ENCODE assay signal across 1 cellular context in genomic region chr1:10474613-10475507, GRCh38.
TF ChIP-seq lines count a peak whose summit lies in the region.

Gene PEX14 (plus strand): TSS chr1:10474950. CDS start chr1:10474967, 17 bp downstream.

TF ChIP-seq in K562, 482 proteins besides CTCF, POLR2A, EP300 and RAD21 (continued from another document):
- TF ChIP-seq NR2C1 (IDR thresholded peaks at IDR 0.05) (peak; percentile 79), NR2C1 (tag; IDR thresholded peaks at IDR 0.05) (peak; percentile 89), ELF4 (CRISPR knock-in tag; IDR thresholded peaks at IDR 0.05) (0 out of 2 replicates have a peak, but pooled peaks have one; percentile 57), KDM5B (IDR thresholded peaks at IDR 0.05; ENCODE audit: insufficient replicate concordance, low read depth, low read length) (peak; percentile 90), ZBTB17 (CRISPR knock-in tag; IDR thresholded peaks at IDR 0.05) (peak; percentile 100), HMG20A (CRISPR knock-in tag; conservative IDR thresholded peaks at IDR 0.05) (no peak), CTCFL (IDR thresholded peaks at IDR 0.05; ENCODE audit: borderline replicate concordance, insufficient read depth, low read depth, low read length, poor library complexity, severe bottlenecking) (no peak)
TF ChIP-seq in K562: peak in this region for 141.
